Comparison of ENCODE assay signal across 1 cellular context in the genomic region with DNA sequence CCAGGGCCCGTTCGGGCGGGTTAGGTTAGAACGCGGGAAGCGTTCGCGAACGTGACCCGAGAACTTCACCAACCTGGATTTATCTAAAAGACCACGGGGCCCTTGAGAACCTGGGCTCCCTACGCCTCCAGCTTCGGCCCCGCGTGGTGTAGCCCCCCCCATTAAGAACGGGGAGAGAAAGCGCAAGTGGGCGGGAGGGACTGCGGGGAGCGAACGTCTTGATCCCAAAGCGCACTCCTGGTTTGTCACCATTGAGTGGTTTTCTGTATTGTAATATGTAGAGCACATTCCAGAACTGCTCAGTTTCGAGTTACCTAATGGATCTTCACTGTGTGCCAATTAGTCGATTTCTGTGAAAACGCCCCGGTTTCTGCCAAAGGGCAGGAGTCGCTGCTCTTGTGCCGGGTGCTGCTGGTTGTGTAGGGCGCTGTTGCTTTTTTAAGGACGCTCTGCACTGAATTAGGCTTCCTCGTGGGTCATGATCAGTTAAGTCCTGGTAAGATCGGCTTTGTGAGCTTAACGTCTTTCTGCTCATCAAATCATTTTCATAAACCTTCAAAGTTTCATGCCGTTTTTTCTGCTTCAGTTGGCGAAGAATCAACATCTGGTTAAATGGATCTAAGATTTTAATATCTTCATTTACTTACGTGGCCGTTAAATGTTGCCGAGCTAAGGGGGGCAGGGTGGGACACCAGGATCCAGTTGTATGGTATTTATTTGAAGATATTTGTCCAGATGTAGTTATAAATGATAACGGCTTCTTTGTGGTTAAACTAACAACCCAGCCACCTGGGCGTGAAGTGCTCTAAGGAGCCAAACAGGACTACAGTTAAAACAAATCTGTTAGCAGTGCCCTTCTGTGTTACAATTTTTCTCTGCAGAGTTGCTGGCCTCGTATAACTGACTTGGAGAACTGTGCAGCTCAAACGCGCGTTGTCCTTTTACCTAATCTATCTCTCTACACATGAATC.
TF ChIP-seq lines count a peak whose summit lies in the region.

No MANE protein-coding gene starts in this region.

TF ChIP-seq in HepG2, 621 proteins besides CTCF, POLR2A, EP300 and RAD21 (continued from another document and continues in another):
- TF ChIP-seq, protein P1, sequence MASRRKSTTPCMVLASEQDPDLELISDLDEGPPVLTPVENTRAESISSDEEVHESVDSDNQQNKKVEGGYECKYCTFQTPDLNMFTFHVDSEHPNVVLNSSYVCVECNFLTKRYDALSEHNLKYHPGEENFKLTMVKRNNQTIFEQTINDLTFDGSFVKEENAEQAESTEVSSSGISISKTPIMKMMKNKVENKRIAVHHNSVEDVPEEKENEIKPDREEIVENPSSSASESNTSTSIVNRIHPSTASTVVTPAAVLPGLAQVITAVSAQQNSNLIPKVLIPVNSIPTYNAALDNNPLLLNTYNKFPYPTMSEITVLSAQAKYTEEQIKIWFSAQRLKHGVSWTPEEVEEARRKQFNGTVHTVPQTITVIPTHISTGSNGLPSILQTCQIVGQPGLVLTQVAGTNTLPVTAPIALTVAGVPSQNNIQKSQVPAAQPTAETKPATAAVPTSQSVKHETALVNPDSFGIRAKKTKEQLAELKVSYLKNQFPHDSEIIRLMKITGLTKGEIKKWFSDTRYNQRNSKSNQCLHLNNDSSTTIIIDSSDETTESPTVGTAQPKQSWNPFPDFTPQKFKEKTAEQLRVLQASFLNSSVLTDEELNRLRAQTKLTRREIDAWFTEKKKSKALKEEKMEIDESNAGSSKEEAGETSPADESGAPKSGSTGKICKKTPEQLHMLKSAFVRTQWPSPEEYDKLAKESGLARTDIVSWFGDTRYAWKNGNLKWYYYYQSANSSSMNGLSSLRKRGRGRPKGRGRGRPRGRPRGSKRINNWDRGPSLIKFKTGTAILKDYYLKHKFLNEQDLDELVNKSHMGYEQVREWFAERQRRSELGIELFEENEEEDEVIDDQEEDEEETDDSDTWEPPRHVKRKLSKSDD (CRISPR knock-in tag; IDR thresholded peaks at IDR 0.05; ENCODE audit: low read depth) = no peak
- no peak for TF ChIP-seq SMARCE1 (IDR thresholded peaks at IDR 0.05; ENCODE audit: borderline replicate concordance)
- TF ChIP-seq ZNF589 (CRISPR knock-in tag; conservative IDR thresholded peaks at IDR 0.05) = no peak
- TF ChIP-seq, protein P2, sequence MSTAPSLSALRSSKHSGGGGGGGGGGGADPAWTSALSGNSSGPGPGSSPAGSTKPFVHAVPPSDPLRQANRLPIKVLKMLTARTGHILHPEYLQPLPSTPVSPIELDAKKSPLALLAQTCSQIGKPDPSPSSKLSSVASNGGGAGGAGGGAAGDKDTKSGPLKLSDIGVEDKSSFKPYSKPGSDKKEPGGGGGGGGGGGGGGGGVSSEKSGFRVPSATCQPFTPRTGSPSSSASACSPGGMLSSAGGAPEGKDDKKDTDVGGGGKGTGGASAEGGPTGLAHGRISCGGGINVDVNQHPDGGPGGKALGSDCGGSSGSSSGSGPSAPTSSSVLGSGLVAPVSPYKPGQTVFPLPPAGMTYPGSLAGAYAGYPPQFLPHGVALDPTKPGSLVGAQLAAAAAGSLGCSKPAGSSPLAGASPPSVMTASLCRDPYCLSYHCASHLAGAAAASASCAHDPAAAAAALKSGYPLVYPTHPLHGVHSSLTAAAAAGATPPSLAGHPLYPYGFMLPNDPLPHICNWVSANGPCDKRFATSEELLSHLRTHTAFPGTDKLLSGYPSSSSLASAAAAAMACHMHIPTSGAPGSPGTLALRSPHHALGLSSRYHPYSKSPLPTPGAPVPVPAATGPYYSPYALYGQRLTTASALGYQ (CRISPR knock-in tag; IDR thresholded peaks at IDR 0.05) = no peak
- peak; percentile 2; the same call in 1 of the 2 replicates for TF ChIP-seq ZNF687 (CRISPR knock-in tag; IDR thresholded peaks at IDR 0.05)
- TF ChIP-seq SCMH1 (CRISPR knock-in tag; IDR thresholded peaks at IDR 0.05; ENCODE audit: borderline replicate concordance) = no peak
- TF ChIP-seq ZSCAN29 (CRISPR knock-in tag; conservative IDR thresholded peaks at IDR 0.05) = peak; percentile 57
- TF ChIP-seq HMGXB4 (CRISPR knock-in tag; IDR thresholded peaks at IDR 0.05; ENCODE audit: borderline replicate concordance in 1 of 2, low read depth in 1 of 2) = peak in 1 of 2 experiments; percentile 39; a peak in 2 of 4 replicates
- TF ChIP-seq FIP1L1 (IDR thresholded peaks at IDR 0.05; ENCODE audit: borderline replicate concordance, insufficient read depth, low read depth, low read length) = no peak
- TF ChIP-seq ARHGAP35 (CRISPR knock-in tag; IDR thresholded peaks at IDR 0.05; ENCODE audit: borderline replicate concordance) = no peak
- TF ChIP-seq ZNF644 (CRISPR knock-in tag; IDR thresholded peaks at IDR 0.05; ENCODE audit: low read depth) = no peak
- no peak for TF ChIP-seq KDM5A (IDR thresholded peaks at IDR 0.05; ENCODE audit: borderline replicate concordance, low read length)
- no peak for TF ChIP-seq ZSCAN31 (CRISPR knock-in tag; IDR thresholded peaks at IDR 0.05; ENCODE audit: low read depth)
- TF ChIP-seq HCFC1 (IDR thresholded peaks at IDR 0.05; ENCODE audit: low read depth, low read length) = no peak
- no peak for TF ChIP-seq DZIP1 (CRISPR knock-in tag; IDR thresholded peaks at IDR 0.05)
- no peak for TF ChIP-seq ATF7 (IDR thresholded peaks at IDR 0.05)
- TF ChIP-seq ATF7 (CRISPR knock-in tag; IDR thresholded peaks at IDR 0.05) = no peak
- TF ChIP-seq MIER2 (CRISPR knock-in tag; IDR thresholded peaks at IDR 0.05) = no peak
- TF ChIP-seq STAT6 (CRISPR knock-in tag; IDR thresholded peaks at IDR 0.05; ENCODE audit: borderline replicate concordance) = no peak
- no peak for TF ChIP-seq NFKBIZ (CRISPR knock-in tag; IDR thresholded peaks at IDR 0.05)
- no peak for TF ChIP-seq TCF7 (IDR thresholded peaks at IDR 0.05; ENCODE audit: low read depth)
- no peak for TF ChIP-seq ZNF598 (CRISPR knock-in tag; IDR thresholded peaks at IDR 0.05; ENCODE audit: borderline replicate concordance)
- no peak for TF ChIP-seq ZNF775 (CRISPR knock-in tag; IDR thresholded peaks at IDR 0.05; ENCODE audit: borderline replicate concordance)
- no peak for TF ChIP-seq MAZ (IDR thresholded peaks at IDR 0.05; ENCODE audit: borderline replicate concordance, low read depth, low read length)
- no peak for TF ChIP-seq MAZ (CRISPR knock-in tag; IDR thresholded peaks at IDR 0.05; ENCODE audit: low read depth)
- TF ChIP-seq ZNF879 (CRISPR knock-in tag; IDR thresholded peaks at IDR 0.05) = no peak
- TF ChIP-seq, protein P3, sequence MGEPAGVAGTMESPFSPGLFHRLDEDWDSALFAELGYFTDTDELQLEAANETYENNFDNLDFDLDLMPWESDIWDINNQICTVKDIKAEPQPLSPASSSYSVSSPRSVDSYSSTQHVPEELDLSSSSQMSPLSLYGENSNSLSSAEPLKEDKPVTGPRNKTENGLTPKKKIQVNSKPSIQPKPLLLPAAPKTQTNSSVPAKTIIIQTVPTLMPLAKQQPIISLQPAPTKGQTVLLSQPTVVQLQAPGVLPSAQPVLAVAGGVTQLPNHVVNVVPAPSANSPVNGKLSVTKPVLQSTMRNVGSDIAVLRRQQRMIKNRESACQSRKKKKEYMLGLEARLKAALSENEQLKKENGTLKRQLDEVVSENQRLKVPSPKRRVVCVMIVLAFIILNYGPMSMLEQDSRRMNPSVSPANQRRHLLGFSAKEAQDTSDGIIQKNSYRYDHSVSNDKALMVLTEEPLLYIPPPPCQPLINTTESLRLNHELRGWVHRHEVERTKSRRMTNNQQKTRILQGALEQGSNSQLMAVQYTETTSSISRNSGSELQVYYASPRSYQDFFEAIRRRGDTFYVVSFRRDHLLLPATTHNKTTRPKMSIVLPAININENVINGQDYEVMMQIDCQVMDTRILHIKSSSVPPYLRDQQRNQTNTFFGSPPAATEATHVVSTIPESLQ (CRISPR knock-in tag; conservative IDR thresholded peaks at IDR 0.05) = no peak
- no peak for TF ChIP-seq YY1 (IDR thresholded peaks at IDR 0.05; ENCODE audit: insufficient read depth, insufficient replicate concordance, low read depth, low read length)
